Comparison of ENCODE assay signal across 15 cellular contexts in genomic region chr18:10035306-10035991, GRCh38.
DNase-seq lines count a peak whose midpoint lies in the region; ATAC-seq and TF ChIP-seq lines count a peak whose summit lies in the region.
"Had no signal": no experiment of that assay in that cellular context is flagged by ENCODE, and none has a peak within 500 bp of the region (broad histone marks: within the 10 kb centered on the region; RNA-seq: fewer than 3 reads in every experiment).

No MANE protein-coding gene starts in this region.

- no peaks in the 10 kb centered on the region for H3K36me3 Mint-ChIP-seq in Calu3 (ENCODE audit: insufficient read depth, unreplicated experiment)
- H3K36me3 Mint-ChIP-seq: activated CD8-positive, alpha-beta memory T cell treated with anti-CD3 and anti-CD28 coated beads, Interleukin-2, amount 10 ng/mL, durations not matched to agents 7 days and 5 days; activated naive CD8-positive, alpha-beta T cell treated with anti-CD3 and anti-CD28 coated beads, Interleukin-2, amount 10 ng/mL, durations not matched to agents 7 days and 5 days; CD4-positive, CD25-positive, alpha-beta regulatory T cell; natural killer cell treated with Interleukin-12 subunit alpha and Interleukin-12 subunit beta and Interleukin-15 and Interleukin-18, amount 100 ng/mL, for 72 hours; stimulated activated effector memory CD8-positive, alpha-beta T cell treated with anti-CD3 and anti-CD28 coated beads, Interleukin-12 subunit alpha, Interleukin-12 subunit beta, amount 100 ng/mL, for 72 hours had no signal

- CTCF ChIA-PET in Calu3 (lab: Charles Lee): interaction anchor here (0.6 to 1.7 kb wide), 5 partner anchors 9 to 402 kb away, joined by 3 to 7 read pairs (median 4); no protein-coding TSS in a partner anchor

- no peak for TF ChIP-seq CTCF in Calu3 (IDR thresholded peaks at IDR 0.05; ENCODE audit: unreplicated experiment)

- BruUV-seq in Calu3 (replicated peaks; lab: Mats Ljungman, UMichigan): no TSS peak

- H3K27me3 Mint-ChIP-seq in Calu3 (ENCODE audit: unreplicated experiment): no peaks in the 10 kb centered on the region

- H3K27ac Mint-ChIP-seq in Calu3 (ENCODE audit: unreplicated experiment): no peak overlapping the region
- H3K27ac Mint-ChIP-seq: activated CD8-positive, alpha-beta memory T cell treated with anti-CD3 and anti-CD28 coated beads, Interleukin-2, amount 10 ng/mL, durations not matched to agents 7 days and 5 days; activated naive CD8-positive, alpha-beta T cell treated with anti-CD3 and anti-CD28 coated beads, Interleukin-2, amount 10 ng/mL, durations not matched to agents 7 days and 5 days; CD4-positive, CD25-positive, alpha-beta regulatory T cell; natural killer cell treated with Interleukin-12 subunit alpha and Interleukin-12 subunit beta and Interleukin-15 and Interleukin-18, amount 100 ng/mL, for 72 hours; stimulated activated effector memory CD8-positive, alpha-beta T cell treated with anti-CD3 and anti-CD28 coated beads, Interleukin-12 subunit alpha, Interleukin-12 subunit beta, amount 100 ng/mL, for 72 hours; T-helper 2 cell treated with Interferon-gamma antibody and Interleukin-4, amounts not matched to agents 5 μg/mL and 100 μg/mL, for 36 hours had no signal

- peak; percentile 64 for DNase-seq in Calu3
- peak; percentile 85 for DNase-seq in NCI-H2171 treated with DMSO at 0.1 percent for 48 hours (lab: John Stamatoyannopoulos, UW)
- DNase-seq in fibroblast of gingiva (ENCODE audit: low read depth): peak; percentile 62
- peak; percentile 69 for DNase-seq in retina
- DNase-seq in GM03348 (ENCODE audit: low spot score): no peak
- no peak for DNase-seq in DMS114 treated with DMSO at 0.1 percent for 48 hours (lab: John Stamatoyannopoulos, UW; ENCODE audit: unreplicated experiment)
- DNase-seq: activated CD8-positive, alpha-beta memory T cell treated with anti-CD3 and anti-CD28 coated beads, Interleukin-2, amount 10 ng/mL, durations not matched to agents 7 days and 5 days; activated naive CD8-positive, alpha-beta T cell treated with anti-CD3 and anti-CD28 coated beads, Interleukin-2, amount 10 ng/mL, durations not matched to agents 7 days and 5 days; CD4-positive, CD25-positive, alpha-beta regulatory T cell; effector CD8-positive, alpha-beta T cell had no signal

- H3K4me1 Mint-ChIP-seq in Calu3 (ENCODE audit: low read depth, unreplicated experiment): peaks cover 18% of the 10 kb centered on the region
- H3K4me1 Mint-ChIP-seq: activated CD8-positive, alpha-beta memory T cell treated with anti-CD3 and anti-CD28 coated beads, Interleukin-2, amount 10 ng/mL, durations not matched to agents 7 days and 5 days; stimulated activated effector memory CD8-positive, alpha-beta T cell treated with anti-CD3 and anti-CD28 coated beads, Interleukin-12 subunit alpha, Interleukin-12 subunit beta, amount 100 ng/mL, for 72 hours had no signal

- H3K9me3 Mint-ChIP-seq in Calu3 (ENCODE audit: low read depth, unreplicated experiment): no peaks in the 10 kb centered on the region
- H3K9me3 Mint-ChIP-seq: activated naive CD8-positive, alpha-beta T cell treated with anti-CD3 and anti-CD28 coated beads, Interleukin-2, amount 10 ng/mL, durations not matched to agents 7 days and 5 days; natural killer cell treated with Interleukin-12 subunit alpha and Interleukin-12 subunit beta and Interleukin-15 and Interleukin-18, amount 100 ng/mL, for 72 hours; stimulated activated effector memory CD8-positive, alpha-beta T cell treated with anti-CD3 and anti-CD28 coated beads, Interleukin-12 subunit alpha, Interleukin-12 subunit beta, amount 100 ng/mL, for 72 hours; T-helper 2 cell treated with Interferon-gamma antibody and Interleukin-4, amounts not matched to agents 5 μg/mL and 100 μg/mL, for 36 hours had no signal

- H3K4me3 Mint-ChIP-seq in Calu3 (ENCODE audit: low read depth, unreplicated experiment): no peak overlapping the region
- H3K4me3 Mint-ChIP-seq: activated CD8-positive, alpha-beta memory T cell treated with anti-CD3 and anti-CD28 coated beads, Interleukin-2, amount 10 ng/mL, durations not matched to agents 7 days and 5 days; activated naive CD8-positive, alpha-beta T cell treated with anti-CD3 and anti-CD28 coated beads, Interleukin-2, amount 10 ng/mL, durations not matched to agents 7 days and 5 days; CD4-positive, CD25-positive, alpha-beta regulatory T cell; natural killer cell treated with Interleukin-12 subunit alpha and Interleukin-12 subunit beta and Interleukin-15 and Interleukin-18, amount 100 ng/mL, for 72 hours; stimulated activated effector memory CD8-positive, alpha-beta T cell treated with anti-CD3 and anti-CD28 coated beads, Interleukin-12 subunit alpha, Interleukin-12 subunit beta, amount 100 ng/mL, for 72 hours; T-helper 2 cell treated with Interferon-gamma antibody and Interleukin-4, amounts not matched to agents 5 μg/mL and 100 μg/mL, for 36 hours had no signal

- intact Hi-C loops in Calu3 (cut with micrococcal nuclease; ENCODE audit: unreplicated experiment): loop anchor here (2.0 kb wide), 1 partner anchor 19 kb away; no protein-coding TSS in a partner anchor

- ATAC-seq in GM21619 (IDR thresholded peaks at IDR 0.05; ENCODE audit: unreplicated experiment) (no peak), GM21515 (IDR thresholded peaks at IDR 0.05; ENCODE audit: unreplicated experiment) (no peak)
- ATAC-seq: activated CD8-positive, alpha-beta memory T cell treated with anti-CD3 and anti-CD28 coated beads, Interleukin-2, amount 10 ng/mL, durations not matched to agents 7 days and 5 days; natural killer cell treated with Interleukin-12 subunit alpha and Interleukin-12 subunit beta and Interleukin-15 and Interleukin-18, amount 100 ng/mL, for 72 hours; stimulated activated effector memory CD8-positive, alpha-beta T cell treated with anti-CD3 and anti-CD28 coated beads, Interleukin-12 subunit alpha, Interleukin-12 subunit beta, amount 100 ng/mL, for 72 hours had no signal

Comparison
In these comparisons a context has a peak if more than half of its experiments do, and no peak if none do; other contexts are left out.
1. DNase-seq: peak in Calu3 (single experiment), NCI-H2171 treated with DMSO at 0.1 percent for 48 hours (single experiment), fibroblast of gingiva (single experiment) and retina (single experiment); none in GM03348 (single experiment) and DMS114 treated with DMSO at 0.1 percent for 48 hours (single experiment).